ENCODE assay signal across 1 cellular context in genomic region chr10:7942859-7943258, GRCh38.
TF ChIP-seq lines count a peak whose summit lies in the region.

No MANE protein-coding gene starts in this region.

TF ChIP-seq in SK-N-SH treated with all-trans-retinoic acid at 6 μM for 48 hours, 23 proteins besides CTCF, POLR2A, EP300 and RAD21 (continued from another document):
- TF ChIP-seq TSHZ2 (CRISPR knock-in tag; IDR thresholded peaks at IDR 0.05) (no peak), OSR1 (CRISPR knock-in tag; IDR thresholded peaks at IDR 0.05) (no peak), CREB5 (CRISPR knock-in tag; IDR thresholded peaks at IDR 0.05; ENCODE audit: low read depth) (no peak)
